35 cellular contexts compared by ENCODE assay signal in genomic region chr3:99601493-99601892, GRCh38. TPM values are rescaled to one million over a fixed set of nuclear protein-coding genes. Genes with fewer than 3 reads are reported as not detected.
"Had no signal": no experiment of that assay in that cellular context is flagged by ENCODE, and none has a peak within 500 bp of the region (broad histone marks: within the 10 kb centered on the region; RNA-seq: fewer than 3 reads in every experiment).

No MANE protein-coding gene starts in this region.

- FAIRE-seq: astrocyte had no signal

- H3K4me3 ChIP-seq: adrenal gland, body of pancreas, breast epithelium had no signal

- H3K36me3 ChIP-seq: adrenal gland, brain microvascular endothelial cell, breast epithelium, WERI-Rb-1 had no signal

- DNase-seq: activated CD4-positive, alpha-beta memory T cell treated with anti-CD3 and anti-CD28 coated beads, Interleukin-2, amount 10 ng/mL, durations not matched to agents 7 days and 5 days; activated CD4-positive, alpha-beta T cell treated with anti-CD3 and anti-CD28 coated beads for 1 hour; activated CD4-positive, alpha-beta T cell treated with anti-CD3 and anti-CD28 coated beads for 36 hours; activated CD4-positive, alpha-beta T cell treated with anti-CD3 and anti-CD28 coated beads for 48 hours; activated CD4-positive, alpha-beta T cell treated with anti-CD3 and anti-CD28 coated beads, Interleukin-2, amount 10 ng/mL, durations not matched to agents 7 days and 5 days; activated CD4-positive, alpha-beta T cell treated with anti-CD3 and anti-CD28 coated beads, Interleukin-2, amount 50 U/mL, for 48 hours; activated CD4-positive, CD25-positive, alpha-beta regulatory T cell; activated CD8-positive, alpha-beta memory T cell treated with anti-CD3 and anti-CD28 coated beads for 24 hours; activated CD8-positive, alpha-beta memory T cell treated with anti-CD3 and anti-CD28 coated beads, Interleukin-2, amount 10 ng/mL, durations not matched to agents 7 days and 5 days; activated CD8-positive, alpha-beta memory T cell treated with anti-CD3 and anti-CD28 coated beads, Interleukin-2, amount 50 U/mL, for 48 hours; activated CD8-positive, alpha-beta T cell treated with anti-CD3 and anti-CD28 coated beads, Interleukin-2, amount 10 ng/mL, durations not matched to agents 7 days and 5 days; activated effector memory CD4-positive, alpha-beta T cell treated with anti-CD3 and anti-CD28 coated beads, Interleukin-2, amount 50 U/mL, for 16 hours; activated gamma-delta T cell treated with Interleukin-2 at 50 U/mL for 16 hours; activated naive CD4-positive, alpha-beta T cell; activated naive CD4-positive, alpha-beta T cell treated with anti-CD3 and anti-CD28 coated beads for 36 hours; activated naive CD4-positive, alpha-beta T cell treated with anti-CD3 and anti-CD28 coated beads, Interleukin-2, amount 50 U/mL, for 16 hours; activated naive CD8-positive, alpha-beta T cell treated with anti-CD3 and anti-CD28 coated beads for 36 hours; activated T-cell treated with anti-CD3 and anti-CD28 coated beads, Interleukin-2, amount 50 U/mL, for 24 hours; activated T-cell treated with anti-CD3 and anti-CD28 coated beads, Interleukin-2, amount 50 U/mL, for 72 hours; amniotic stem cell; aorta; body of pancreas; brain microvascular endothelial cell; central memory CD4-positive, alpha-beta T cell; T-helper 1 cell; T-helper 2 cell; T-helper 9 cell; WERI-Rb-1 had no signal

- H3K27ac ChIP-seq: adrenal gland, body of pancreas, brain microvascular endothelial cell, breast epithelium, WERI-Rb-1 had no signal

- H3K4me1 ChIP-seq: adrenal gland, body of pancreas, breast epithelium had no signal

- ATAC-seq: activated CD4-positive, alpha-beta T cell treated with anti-CD3 and anti-CD28 coated beads for 36 hours; activated CD4-positive, CD25-positive, alpha-beta regulatory T cell treated with anti-CD3 and anti-CD28 coated beads, Interleukin-2, amount 50 U/mL, for 24 hours; activated CD8-positive, alpha-beta memory T cell treated with anti-CD3 and anti-CD28 coated beads, Interleukin-2, amount 10 ng/mL, durations not matched to agents 7 days and 5 days; activated CD8-positive, alpha-beta T cell treated with anti-CD3 and anti-CD28 coated beads, Interleukin-2, amount 10 ng/mL, durations not matched to agents 7 days and 5 days; activated naive CD4-positive, alpha-beta T cell treated with anti-CD3 and anti-CD28 coated beads, Interleukin-2, amount 50 U/mL, for 72 hours; activated T-cell treated with anti-CD3 and anti-CD28 coated beads, Interleukin-2, amount 50 U/mL, for 72 hours; activated T-helper 17 cell treated with anti-CD3 and anti-CD28 coated beads, Interleukin-2, amount 50 U/mL, for 72 hours; body of pancreas; WTC11 had no signal

- H3K9me3 ChIP-seq: adrenal gland, body of pancreas, breast epithelium had no signal

- H3K27me3 ChIP-seq: adrenal gland, body of pancreas, brain microvascular endothelial cell, breast epithelium had no signal

RNA-seq across cellular contexts. Expression of gene COL8A1, which starts 36.9 kb away (rescaled TPM):
- total RNA-seq: activated CD4-positive, alpha-beta T cell treated with anti-CD3 and anti-CD28 coated beads for 36 hours; activated naive CD8-positive, alpha-beta T cell treated with anti-CD3 and anti-CD28 coated beads for 36 hours had no signal
